26 cellular contexts compared by ENCODE assay signal in genomic region chr17:11308550-11308949, GRCh38.
"Had no signal": no experiment of that assay in that cellular context is flagged by ENCODE, and none has a peak within 500 bp of the region (broad histone marks: within the 10 kb centered on the region; RNA-seq: fewer than 3 reads in every experiment).

No MANE protein-coding gene starts in this region.

- H3K4me3 ChIP-seq: left lung, mucosa of descending colon, psoas muscle, skin epidermis, spleen, testis, tibial artery had no signal

- H3K4me1 ChIP-seq: left lung, psoas muscle, spleen, tibial artery had no signal

- H3K27ac ChIP-seq: left lung, psoas muscle, skin epidermis, spleen, testis, tibial artery had no signal

- H3K9me3 Mint-ChIP-seq: mesothelial cell of epicardium, type B pancreatic cell had no signal

- FAIRE-seq: colon, endometrium, frontal cortex had no signal

- H3K36me3 Mint-ChIP-seq: mesothelial cell of epicardium; naive B cell; natural killer cell treated with Interleukin-12 subunit alpha and Interleukin-12 subunit beta and Interleukin-15 and Interleukin-18, amount 100 ng/mL, for 72 hours; stimulated activated memory B cell treated with anti-CD40 and anti-IgM and Interleukin-4, amounts not matched to agents 10 μg/mL and 1 μg/mL and 100 μg/mL, for 72 hours; type B pancreatic cell had no signal

- H3K36me3 ChIP-seq: left lung, spleen, tibial artery had no signal

- H3K27me3 ChIP-seq: left lung, testis, tibial artery had no signal

- DNase-seq: effector memory CD4-positive, alpha-beta T cell; erythroblast; head of caudate nucleus; left cardiac atrium; left lung; mesenchymal stem cell; mucosa of descending colon; naive B cell; nucleus accumbens; posterior cingulate gyrus; psoas muscle; right cardiac atrium; spleen; stimulated activated CD4-positive, alpha-beta T cell treated with anti-CD3 and anti-CD28 coated beads, Interleukin-4, amount 100 ng/mL, for 4 hours; stimulated activated naive CD8-positive, alpha-beta T cell treated with anti-CD3 and anti-CD28 coated beads, Interleukin-15, Interleukin-2, amounts not matched to agents 100 U/mL and 50 U/mL, for 24 hours; substantia nigra; testis; tibial artery had no signal

- H3K4me3 Mint-ChIP-seq: mesothelial cell of epicardium; naive B cell; natural killer cell treated with Interleukin-12 subunit alpha and Interleukin-12 subunit beta and Interleukin-15 and Interleukin-18, amount 100 ng/mL, for 72 hours; stimulated activated memory B cell treated with anti-CD40 and anti-IgM and Interleukin-4, amounts not matched to agents 10 μg/mL and 1 μg/mL and 100 μg/mL, for 72 hours; type B pancreatic cell had no signal

- H3K27me3 Mint-ChIP-seq: natural killer cell treated with Interleukin-12 subunit alpha and Interleukin-12 subunit beta and Interleukin-15 and Interleukin-18, amount 100 ng/mL, for 72 hours; stimulated activated memory B cell treated with anti-CD40 and anti-IgM and Interleukin-4, amounts not matched to agents 10 μg/mL and 1 μg/mL and 100 μg/mL, for 72 hours had no signal

- H3K9me3 ChIP-seq: left lung, mucosa of descending colon, psoas muscle, testis, tibial artery had no signal

- H3K4me1 Mint-ChIP-seq: mesothelial cell of epicardium; naive B cell; stimulated activated memory B cell treated with anti-CD40 and anti-IgM and Interleukin-4, amounts not matched to agents 10 μg/mL and 1 μg/mL and 100 μg/mL, for 72 hours had no signal

- H3K27ac Mint-ChIP-seq: mesothelial cell of epicardium; naive B cell; natural killer cell treated with Interleukin-12 subunit alpha and Interleukin-12 subunit beta and Interleukin-15 and Interleukin-18, amount 100 ng/mL, for 72 hours; stimulated activated memory B cell treated with anti-CD40 and anti-IgM and Interleukin-4, amounts not matched to agents 10 μg/mL and 1 μg/mL and 100 μg/mL, for 72 hours; type B pancreatic cell had no signal

- ATAC-seq: left cardiac atrium; left lung; mucosa of descending colon; natural killer cell treated with Interleukin-12 subunit alpha and Interleukin-12 subunit beta and Interleukin-15 and Interleukin-18, amount 100 ng/mL, for 72 hours; psoas muscle; right cardiac atrium; stimulated activated memory B cell treated with anti-CD40 and anti-IgM and Interleukin-4, amounts not matched to agents 10 μg/mL and 1 μg/mL and 100 μg/mL, for 72 hours; stimulated activated naive CD8-positive, alpha-beta T cell treated with anti-CD3 and anti-CD28 coated beads, Interleukin-15, Interleukin-2, amounts not matched to agents 100 U/mL and 50 U/mL, for 24 hours had no signal
